Comparison of ENCODE assay signal across 15 cellular contexts in the genomic region with DNA sequence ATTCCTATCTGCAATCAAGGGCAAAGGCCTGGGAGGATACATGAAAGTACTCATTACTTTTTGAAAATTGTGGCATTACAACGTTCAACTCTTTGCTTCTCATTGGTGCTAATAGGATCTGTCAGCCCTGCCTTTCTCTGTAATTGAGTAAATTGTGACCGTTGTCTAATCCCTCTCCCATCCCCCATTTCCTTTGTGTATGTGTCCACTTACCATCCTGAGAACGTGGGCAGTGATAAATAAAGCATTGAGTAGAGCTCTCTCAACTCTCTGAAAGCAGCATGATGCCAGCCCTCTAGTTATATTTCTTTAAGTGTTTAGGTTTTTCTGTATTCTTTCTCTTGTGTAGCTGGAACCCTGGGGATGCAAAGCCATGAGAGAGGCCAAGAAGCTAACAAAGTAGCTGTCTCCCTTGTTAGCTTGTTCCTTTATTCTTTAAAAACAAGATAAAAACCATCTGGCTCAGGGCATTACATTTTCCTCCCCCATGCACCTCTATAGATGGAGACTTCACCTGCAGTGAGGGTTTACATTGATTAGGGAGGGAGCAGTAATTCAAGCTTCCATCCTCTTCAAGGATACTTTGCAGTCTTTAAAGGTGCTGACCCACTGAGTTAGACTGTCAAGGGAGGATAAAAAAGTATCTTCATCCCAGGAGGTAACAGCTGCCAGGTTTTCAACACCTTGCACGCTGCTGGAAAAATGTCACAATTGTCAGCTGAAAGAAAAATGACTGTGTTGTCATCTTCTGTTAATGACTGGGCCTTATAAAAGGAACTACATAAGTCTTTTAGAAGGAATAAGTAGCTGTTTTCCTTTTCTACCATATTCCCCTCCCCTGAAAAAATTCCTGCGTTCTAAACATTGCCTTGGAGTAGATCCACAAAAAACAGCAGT.
DNase-seq lines count a peak whose midpoint lies in the region; FAIRE-seq and TF ChIP-seq lines count a peak whose summit lies in the region.
"Had no signal": no experiment of that assay in that cellular context is flagged by ENCODE, and none has a peak within 500 bp of the region (broad histone marks: within the 10 kb centered on the region; RNA-seq: fewer than 3 reads in every experiment).

No MANE protein-coding gene starts in this region.

- H3K27ac Mint-ChIP-seq in endodermal cell (peak overlapping the region; percentile 66), osteocyte (ENCODE audit: unreplicated experiment) (no peak overlapping the region)
- H3K27ac Mint-ChIP-seq: activated T-helper 17 cell treated with anti-CD3 and anti-CD28 coated beads, Interleukin-2, amount 50 U/mL, for 72 hours had no signal

- POLR2A ChIA-PET in RWPE1 (lab: Yijun Ruan, JAX; ENCODE audit: low non-redundant PET), result no interaction called here

- no peaks in the 10 kb centered on the region for H3K27me3 Mint-ChIP-seq in endodermal cell (ENCODE audit: insufficient read depth)
- no peaks in the 10 kb centered on the region for H3K27me3 Mint-ChIP-seq in osteocyte (ENCODE audit: unreplicated experiment)
- H3K27me3 Mint-ChIP-seq: activated T-helper 17 cell treated with anti-CD3 and anti-CD28 coated beads, Interleukin-2, amount 50 U/mL, for 72 hours had no signal

- H3K4me3 ChIP-seq in endodermal cell (ENCODE audit: low read length), result peak overlapping the region; percentile 47
- H3K4me3 ChIP-seq: breast epithelium, lung, ovary, tibial nerve had no signal

- H3K4me3 Mint-ChIP-seq in endodermal cell (peak overlapping the region; percentile 10), osteocyte (ENCODE audit: unreplicated experiment) (no peak overlapping the region)
- H3K4me3 Mint-ChIP-seq: activated T-helper 17 cell treated with anti-CD3 and anti-CD28 coated beads, Interleukin-2, amount 50 U/mL, for 72 hours had no signal

- no peaks in the 10 kb centered on the region for H3K9me3 Mint-ChIP-seq in endodermal cell
- no peaks in the 10 kb centered on the region for H3K9me3 Mint-ChIP-seq in osteocyte (ENCODE audit: unreplicated experiment)
- H3K9me3 Mint-ChIP-seq: activated T-helper 17 cell treated with anti-CD3 and anti-CD28 coated beads, Interleukin-2, amount 50 U/mL, for 72 hours had no signal

- 32 to 36% methylated on average over 2 to 5 of the region's 5 CpGs for WGBS in endodermal cell (ENCODE audit: insufficient coverage in 1 of 2, insufficient read length in 1 of 2), 2 experiments

- H3K27me3 ChIP-seq in endodermal cell (ENCODE audit: control insufficient read depth, insufficient read depth, low read length, poor library complexity, severe bottlenecking), result no peaks in the 10 kb centered on the region
- H3K27me3 ChIP-seq: breast epithelium, ovary, tibial nerve had no signal

- H3K4me1 ChIP-seq in endodermal cell (ENCODE audit: control insufficient read depth, insufficient read depth, low read length), result peaks cover 14% of the 10 kb centered on the region
- H3K4me1 ChIP-seq: breast epithelium had no signal

- no peaks in the 10 kb centered on the region for H3K9me3 ChIP-seq in endodermal cell (ENCODE audit: control insufficient read depth, low read length)
- H3K9me3 ChIP-seq: breast epithelium, ovary, tibial nerve had no signal

- FAIRE-seq in GM19239 (lab: Jason Lieb, UNC), result peak; percentile 14

- peak overlapping the region; percentile 27 for H3K27ac ChIP-seq in endodermal cell (ENCODE audit: low read depth, low read length)
- H3K27ac ChIP-seq in RWPE1, result no peak overlapping the region
- H3K27ac ChIP-seq: breast epithelium, ovary, tibial nerve had no signal

- peaks cover 4% of the 10 kb centered on the region for H3K36me3 Mint-ChIP-seq in endodermal cell (ENCODE audit: low read depth)
- no peaks in the 10 kb centered on the region for H3K36me3 Mint-ChIP-seq in osteocyte (ENCODE audit: unreplicated experiment)

- CTCF ChIA-PET in RWPE1 (lab: Yijun Ruan, JAX), result interaction anchor here (0.5 to 4.9 kb wide), 27 partner anchors 12 to 1997 kb away, joined by 3 to 50 read pairs (median 5); no protein-coding TSS in a partner anchor

- TF ChIP-seq CTCF in endodermal cell (conservative IDR thresholded peaks at IDR 0.05) (no peak), RWPE1 (conservative IDR thresholded peaks at IDR 0.05; ENCODE audit: low read depth) (no peak), osteocyte (IDR thresholded peaks at IDR 0.05) (no peak)

- H3K9ac ChIP-seq in endodermal cell (ENCODE audit: extremely low read depth, low read length, poor library complexity, severe bottlenecking), result no peak overlapping the region

- H3K4me1 Mint-ChIP-seq in endodermal cell (peaks cover 37% of the 10 kb centered on the region), osteocyte (ENCODE audit: unreplicated experiment) (peaks cover 6% of the 10 kb centered on the region)

- H3K36me3 ChIP-seq in endodermal cell (ENCODE audit: control insufficient read depth, insufficient read depth, low read length), result no peaks in the 10 kb centered on the region
- H3K36me3 ChIP-seq: breast epithelium, ovary, tibial nerve had no signal

- no peak for DNase-seq in GM19239 (ENCODE audit: insufficient read length, low spot score)
- peak; percentile 58 for DNase-seq in NCI-H1417 treated with DMSO at 0.1 percent for 48 hours (lab: John Stamatoyannopoulos, UW)
- peak; percentile 88 for DNase-seq in NCI-H748 treated with DMSO at 0.1 percent for 48 hours (lab: John Stamatoyannopoulos, UW)
- DNase-seq in endodermal cell, result no peak
- no peak for DNase-seq in HPDE6-E6E7 (ENCODE audit: extremely low spot score)
- DNase-seq in RWPE1 (ENCODE audit: low spot score), result no peak
- DNase-seq in MV-4-11 (lab: John Stamatoyannopoulos, UW), result no peak
- no peak for DNase-seq in osteocyte (ENCODE audit: extremely low spot score, unreplicated experiment)
- DNase-seq: stimulated activated CD4-positive, alpha-beta T cell treated with anti-CD3 and anti-CD28 coated beads, Interleukin-1b, Interleukin-23, amount 100 ng/mL, for 48 hours; stimulated activated naive CD4-positive, alpha-beta T cell treated with Interleukin-2 at 50 U/mL for 16 hours had no signal

Comparison
In these comparisons a context has a peak if more than half of its experiments do, and no peak if none do; other contexts are left out.
1. DNase-seq: peak in NCI-H1417 treated with DMSO at 0.1 percent for 48 hours (single experiment) and NCI-H748 treated with DMSO at 0.1 percent for 48 hours (single experiment); none in GM19239 (single experiment), endodermal cell (single experiment), HPDE6-E6E7 (single experiment), RWPE1 (single experiment), MV-4-11 (single experiment) and osteocyte (single experiment).